Comparison of ENCODE assay signal across 1 cellular context in the genomic region with DNA sequence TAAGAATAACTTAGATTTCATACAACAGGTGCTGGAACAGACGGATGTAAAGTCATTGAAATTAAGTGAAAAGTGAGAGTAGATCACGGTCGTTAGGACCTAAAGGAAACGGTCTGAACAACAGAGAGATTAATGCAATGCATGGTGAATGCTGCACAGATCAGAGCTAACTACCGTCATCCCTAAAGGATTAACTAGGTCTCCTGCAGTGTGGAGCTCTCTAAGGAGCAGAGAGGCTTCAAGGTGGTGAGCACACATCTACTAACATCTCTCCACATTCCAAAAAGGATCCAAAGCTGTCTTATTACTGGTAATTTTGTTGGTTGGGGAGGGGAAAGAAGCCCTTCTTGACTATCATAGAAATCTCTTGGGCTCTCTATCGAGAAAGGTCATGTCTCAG.
TF ChIP-seq lines count a peak whose summit lies in the region.

No MANE protein-coding gene starts in this region.

TF ChIP-seq in H1, 55 proteins besides CTCF, POLR2A, EP300 and RAD21:
- TF ChIP-seq EGR1 (IDR thresholded peaks at IDR 0.05; ENCODE audit: borderline replicate concordance, low read depth, low read length) (no peak), KDM5A (IDR thresholded peaks at IDR 0.05; ENCODE audit: low read length) (no peak), GABPA (IDR thresholded peaks at IDR 0.05; ENCODE audit: borderline replicate concordance, insufficient read depth, low read length) (no peak), SUZ12 (IDR thresholded peaks at IDR 0.05; ENCODE audit: low read length) (no peak), RXRA (IDR thresholded peaks at IDR 0.05; ENCODE audit: insufficient read depth, low read depth, low read length) (no peak), CEBPB (IDR thresholded peaks at IDR 0.05; ENCODE audit: low read depth, low read length) (no peak), TAF7 (optimal IDR thresholded peaks at IDR 0.05; ENCODE audit: borderline replicate concordance, low read depth, low read length) (no peak), FOSL1 (IDR thresholded peaks at IDR 0.05; ENCODE audit: insufficient read depth, low read depth, low read length) (no peak), YY1 (IDR thresholded peaks at IDR 0.05; ENCODE audit: low read depth, low read length) (no peak), RNF2 (IDR thresholded peaks at IDR 0.05; ENCODE audit: borderline replicate concordance, low read depth, low read length, missing control alignments, poor library complexity, severe bottlenecking) (no peak), NANOG (IDR thresholded peaks at IDR 0.05; ENCODE audit: insufficient read depth, low read depth, low read length, poor library complexity, severe bottlenecking) (no peak), POU5F1 (IDR thresholded peaks at IDR 0.05; ENCODE audit: low read depth, low read length) (no peak), ZNF274 (IDR thresholded peaks at IDR 0.05; ENCODE audit: borderline replicate concordance, extremely low read depth, low read length) (no peak), CBX8 (IDR thresholded peaks at IDR 0.05; ENCODE audit: borderline replicate concordance, low read depth, low read length) (no peak), HDAC6 (IDR thresholded peaks at IDR 0.05; ENCODE audit: low read depth, low read length) (no peak), SIX5 (IDR thresholded peaks at IDR 0.05; ENCODE audit: low read depth, low read length) (no peak), SIN3A (conservative IDR thresholded peaks at IDR 0.05 in 1 of 2, IDR thresholded peaks at IDR 0.05 in 1 of 2; ENCODE audit: low read depth in 1 of 2, low read length in 2 of 2) (no peak), TEAD4 (IDR thresholded peaks at IDR 0.05; ENCODE audit: low read depth, low read length) (no peak)
TF ChIP-seq in H1: peak in this region for 0.
